In the genomic region with DNA sequence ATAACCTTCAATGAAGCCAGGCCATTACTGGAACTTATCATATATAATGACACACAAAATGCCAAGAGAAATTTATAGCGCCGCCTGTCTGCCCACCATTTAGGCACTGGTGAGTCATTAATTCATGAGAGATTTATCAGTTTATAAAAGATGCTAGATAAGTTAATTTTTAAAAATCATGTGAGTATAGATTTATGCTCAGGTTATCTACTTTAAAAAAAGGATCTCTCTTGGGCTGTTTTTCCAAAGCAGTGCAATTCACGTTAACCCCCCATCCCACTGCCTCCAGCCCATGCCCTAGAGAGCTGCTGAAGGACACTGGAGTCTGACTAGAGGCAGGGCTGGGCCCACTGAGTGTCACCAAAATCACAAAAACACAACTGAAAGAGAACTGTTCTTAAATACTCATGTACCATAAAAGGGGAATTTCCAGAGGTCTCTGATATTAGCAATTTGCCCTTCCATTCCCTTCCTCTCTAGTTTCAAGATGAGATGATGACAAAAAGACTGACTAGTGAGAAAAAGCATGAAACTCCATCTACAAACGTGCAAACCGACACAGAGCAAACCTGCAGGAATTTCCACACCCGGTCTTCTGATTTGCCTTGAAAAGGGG, we compare ENCODE assay signal across 10 cellular contexts.
DNase-seq lines count a peak whose midpoint lies in the region; ATAC-seq, FAIRE-seq and TF ChIP-seq lines count a peak whose summit lies in the region.
"Had no signal": no experiment of that assay in that cellular context is flagged by ENCODE, and none has a peak within 500 bp of the region (broad histone marks: within the 10 kb centered on the region; RNA-seq: fewer than 3 reads in every experiment).

No MANE protein-coding gene starts in this region.

- no peak overlapping the region for H3K9ac ChIP-seq in kidney (ENCODE audit: low read length in 2 of 2)

- peaks cover 30 to 39% of the 10 kb centered on the region in 2 donors for H3K4me1 ChIP-seq in kidney (ENCODE audit: control insufficient read depth in 1 of 2, insufficient read depth in 1 of 2, low read depth in 1 of 2, low read length in 2 of 2)

- FAIRE-seq in kidney (lab: Jason Lieb, UNC), result no peak

- peak overlapping the region; percentile 83 for H3K4me3 Mint-ChIP-seq in activated T-helper 1 cell treated with anti-CD3 and anti-CD28 coated beads, Interleukin-12 subunit alpha, Interleukin-12 subunit beta, Interleukin-2, Interleukin-4 antibody, amounts not matched to agents 30 ng/mL and 10 ng/mL and 1 ng/mL, durations not matched to agents 14 hours and 24 hours and 36 hours

- no peaks in the 10 kb centered on the region for H3K27me3 Mint-ChIP-seq in activated T-helper 1 cell treated with anti-CD3 and anti-CD28 coated beads, Interleukin-12 subunit alpha, Interleukin-12 subunit beta, Interleukin-2, Interleukin-4 antibody, amounts not matched to agents 30 ng/mL and 10 ng/mL and 1 ng/mL, durations not matched to agents 14 hours and 24 hours and 36 hours (ENCODE audit: insufficient read depth)

- H3K36me3 Mint-ChIP-seq in activated T-helper 1 cell treated with anti-CD3 and anti-CD28 coated beads, Interleukin-12 subunit alpha, Interleukin-12 subunit beta, Interleukin-2, Interleukin-4 antibody, amounts not matched to agents 30 ng/mL and 10 ng/mL and 1 ng/mL, durations not matched to agents 14 hours and 24 hours and 36 hours (ENCODE audit: low read depth), result peaks cover 18% of the 10 kb centered on the region

- H3K4me1 Mint-ChIP-seq in activated T-helper 1 cell treated with anti-CD3 and anti-CD28 coated beads, Interleukin-12 subunit alpha, Interleukin-12 subunit beta, Interleukin-2, Interleukin-4 antibody, amounts not matched to agents 30 ng/mL and 10 ng/mL and 1 ng/mL, durations not matched to agents 14 hours and 24 hours and 36 hours (ENCODE audit: low read depth), result peaks cover 100% of the 10 kb centered on the region

- peak overlapping the region in 1 of 2 donors; percentile 34 for H3K27ac ChIP-seq in kidney (ENCODE audit: low read depth in 2 of 2, low read length in 2 of 2)

- TF ChIP-seq CTCF in kidney (IDR thresholded peaks at IDR 0.05; ENCODE audit: borderline replicate concordance, extremely low read depth, insufficient read depth), result no peak

- ATAC-seq in GM18505 (IDR thresholded peaks at IDR 0.05; ENCODE audit: unreplicated experiment), result no peak
- ATAC-seq in HG03354 (IDR thresholded peaks at IDR 0.05; ENCODE audit: poor library complexity, severe bottlenecking, unreplicated experiment), result peak; percentile 6
- ATAC-seq in HG03521 (IDR thresholded peaks at IDR 0.05; ENCODE audit: unreplicated experiment), result no peak
- ATAC-seq in GM21576 (IDR thresholded peaks at IDR 0.05; ENCODE audit: unreplicated experiment), result no peak
- ATAC-seq: left colon had no signal

- peak; percentile 64 for TF ChIP-seq POLR2A in GM18505 (IDR thresholded peaks at IDR 0.05; ENCODE audit: borderline replicate concordance, extremely low read depth, insufficient read depth, insufficient read length)

- intact Hi-C loops in activated T-helper 1 cell treated with anti-CD3 and anti-CD28 coated beads, Interleukin-12 subunit alpha, Interleukin-12 subunit beta, Interleukin-2, Interleukin-4 antibody, amounts not matched to agents 30 ng/mL and 10 ng/mL and 1 ng/mL, durations not matched to agents 14 hours and 24 hours and 36 hours (cut with micrococcal nuclease), result loop anchor here (1.0 to 5.0 kb wide), 4 partner anchors 20 to 651 kb away; a partner anchor contains a TSS
- intact Hi-C loops in kidney (cut with DNase I), result no loop called here

- DNase-seq in activated T-helper 1 cell treated with anti-CD3 and anti-CD28 coated beads, Interleukin-12 subunit alpha, Interleukin-12 subunit beta, Interleukin-2, Interleukin-4 antibody, amounts not matched to agents 30 ng/mL and 10 ng/mL and 1 ng/mL, durations not matched to agents 14 hours and 24 hours and 36 hours (ENCODE audit: low spot score), result no peak
- DNase-seq in stimulated activated CD4-positive, alpha-beta T cell treated with anti-CD3 and anti-CD28 coated beads, Interleukin-2, amount 100 ng/mL, for 4 hours (ENCODE audit: low read depth), result peak; percentile 35
- no peak for DNase-seq in kidney
- DNase-seq in AG08395 (ENCODE audit: low spot score), result no peak
- DNase-seq: left colon, NCI-H2227 treated with DMSO at 0.1 percent for 48 hours had no signal

- no peaks in the 10 kb centered on the region for H3K9me3 Mint-ChIP-seq in activated T-helper 1 cell treated with anti-CD3 and anti-CD28 coated beads, Interleukin-12 subunit alpha, Interleukin-12 subunit beta, Interleukin-2, Interleukin-4 antibody, amounts not matched to agents 30 ng/mL and 10 ng/mL and 1 ng/mL, durations not matched to agents 14 hours and 24 hours and 36 hours

- H3K4me3 ChIP-seq in kidney (ENCODE audit: low read length in 2 of 2), result no peak overlapping the region

- H3K36me3 ChIP-seq in kidney (ENCODE audit: control insufficient read depth in 1 of 2, insufficient read depth in 2 of 2, low read length in 2 of 2), result no peaks in the 10 kb centered on the region

- H3K27ac Mint-ChIP-seq in activated T-helper 1 cell treated with anti-CD3 and anti-CD28 coated beads, Interleukin-12 subunit alpha, Interleukin-12 subunit beta, Interleukin-2, Interleukin-4 antibody, amounts not matched to agents 30 ng/mL and 10 ng/mL and 1 ng/mL, durations not matched to agents 14 hours and 24 hours and 36 hours, result peak overlapping the region; percentile 99

- no peaks in the 10 kb centered on the region for H3K9me3 ChIP-seq in kidney (ENCODE audit: control insufficient read depth in 1 of 2, low read length in 2 of 2)
